Comparison of ENCODE assay signal across 9 cellular contexts in genomic region chr2:101762451-101763171, GRCh38.
DNase-seq lines count a peak whose midpoint lies in the region; ATAC-seq and TF ChIP-seq lines count a peak whose summit lies in the region.
"Had no signal": no experiment of that assay in that cellular context is flagged by ENCODE, and none has a peak within 500 bp of the region (broad histone marks: within the 10 kb centered on the region; RNA-seq: fewer than 3 reads in every experiment).

No MANE protein-coding gene starts in this region.

- no peaks in the 10 kb centered on the region for H3K36me3 ChIP-seq in left ventricle myocardium inferior
- H3K36me3 ChIP-seq in testis (ENCODE audit: low read depth, missing control alignments): no peaks in the 10 kb centered on the region

- peaks cover 84% of the 10 kb centered on the region for H3K4me1 ChIP-seq in left ventricle myocardium inferior
- H3K4me1 ChIP-seq in testis: peaks cover 39% of the 10 kb centered on the region

- H3K4me1 Mint-ChIP-seq in T-cell (peaks cover 69 to 83% (median 76%) of the 10 kb centered on the region in 3 donors), progenitor cell of endocrine pancreas (ENCODE audit: low read depth) (peaks cover 36% of the 10 kb centered on the region)
- H3K4me1 Mint-ChIP-seq in activated T-helper 1 cell treated with anti-CD3 and anti-CD28 coated beads, Interleukin-12 subunit alpha, Interleukin-12 subunit beta, Interleukin-2, Interleukin-4 antibody, amounts not matched to agents 30 ng/mL and 10 ng/mL and 1 ng/mL, durations not matched to agents 14 hours and 24 hours and 36 hours (ENCODE audit: low read depth): peaks cover 58% of the 10 kb centered on the region
- H3K4me1 Mint-ChIP-seq in activated CD4-positive, alpha-beta T cell treated with anti-CD3 and anti-CD28 coated beads, Interleukin-2, amount 10 ng/mL, durations not matched to agents 7 days and 5 days: peaks cover 58% of the 10 kb centered on the region

- DNase-seq in D341Med (ENCODE audit: low spot score) (peak; percentile 41), T-cell (no peak), left ventricle myocardium inferior (no peak), progenitor cell of endocrine pancreas (ENCODE audit: low spot score, unreplicated experiment) (no peak), testis (no peak)
- no peak for DNase-seq in activated T-helper 1 cell treated with anti-CD3 and anti-CD28 coated beads, Interleukin-12 subunit alpha, Interleukin-12 subunit beta, Interleukin-2, Interleukin-4 antibody, amounts not matched to agents 30 ng/mL and 10 ng/mL and 1 ng/mL, durations not matched to agents 14 hours and 24 hours and 36 hours (ENCODE audit: low spot score)
- no peak for DNase-seq in activated CD4-positive, alpha-beta T cell treated with anti-CD3 and anti-CD28 coated beads, Interleukin-2, amount 10 ng/mL, durations not matched to agents 7 days and 5 days
- no peak for DNase-seq in activated CD4-positive, alpha-beta T cell treated with anti-CD3 and anti-CD28 coated beads for 48 hours
- DNase-seq: activated CD4-positive, alpha-beta T cell treated with anti-CD3 and anti-CD28 coated beads, Interleukin-2, amount 50 U/mL, for 1 hour had no signal

- POLR2A ChIA-PET in T-cell (lab: Charles Lee): no interaction called here
- POLR2A ChIA-PET in activated CD4-positive, alpha-beta T cell treated with anti-CD3 and anti-CD28 coated beads, Interleukin-2, amount 10 ng/mL, durations not matched to agents 7 days and 5 days (lab: Charles Lee): no interaction called here

- H3K27me3 Mint-ChIP-seq in T-cell: no peaks in the 10 kb centered on the region
- no peaks in the 10 kb centered on the region for H3K27me3 Mint-ChIP-seq in progenitor cell of endocrine pancreas
- no peaks in the 10 kb centered on the region for H3K27me3 Mint-ChIP-seq in activated T-helper 1 cell treated with anti-CD3 and anti-CD28 coated beads, Interleukin-12 subunit alpha, Interleukin-12 subunit beta, Interleukin-2, Interleukin-4 antibody, amounts not matched to agents 30 ng/mL and 10 ng/mL and 1 ng/mL, durations not matched to agents 14 hours and 24 hours and 36 hours (ENCODE audit: insufficient read depth)
- H3K27me3 Mint-ChIP-seq in activated CD4-positive, alpha-beta T cell treated with anti-CD3 and anti-CD28 coated beads, Interleukin-2, amount 10 ng/mL, durations not matched to agents 7 days and 5 days: no peaks in the 10 kb centered on the region

- WGBS in testis, 2 donors: 39 to 46% methylated on average over 3 to 4 of the region's 4 CpGs

- H3K27me3 ChIP-seq in left ventricle myocardium inferior (ENCODE audit: low read depth) (no peaks in the 10 kb centered on the region), testis (no peaks in the 10 kb centered on the region)

- H3K4me3 Mint-ChIP-seq in T-cell (peak overlapping the region in 1 of 3 donors; percentile 29), progenitor cell of endocrine pancreas (ENCODE audit: low read depth) (no peak overlapping the region)
- no peak overlapping the region for H3K4me3 Mint-ChIP-seq in activated T-helper 1 cell treated with anti-CD3 and anti-CD28 coated beads, Interleukin-12 subunit alpha, Interleukin-12 subunit beta, Interleukin-2, Interleukin-4 antibody, amounts not matched to agents 30 ng/mL and 10 ng/mL and 1 ng/mL, durations not matched to agents 14 hours and 24 hours and 36 hours
- no peak overlapping the region for H3K4me3 Mint-ChIP-seq in activated CD4-positive, alpha-beta T cell treated with anti-CD3 and anti-CD28 coated beads, Interleukin-2, amount 10 ng/mL, durations not matched to agents 7 days and 5 days

- TF ChIP-seq POLR2A in testis (IDR thresholded peaks at IDR 0.05): no peak

- H3K4me3 ChIP-seq in left ventricle myocardium inferior: no peak overlapping the region
- no peak overlapping the region for H3K4me3 ChIP-seq in testis

- CTCF ChIA-PET in T-cell (lab: Charles Lee): interaction anchor here in 1 of 2 donors (0.7 kb wide), 1 partner anchor 44 kb away, joined by 3 read pairs; no protein-coding TSS in a partner anchor
- CTCF ChIA-PET in activated CD4-positive, alpha-beta T cell treated with anti-CD3 and anti-CD28 coated beads, Interleukin-2, amount 10 ng/mL, durations not matched to agents 7 days and 5 days (lab: Charles Lee): interaction anchor here (0.9 to 1.3 kb wide), 2 partner anchors 14 to 15 kb away, joined by 4 to 5 read pairs; no protein-coding TSS in a partner anchor

- H3K27ac Mint-ChIP-seq in T-cell: peak overlapping the region; percentile 51 to 82
- H3K27ac Mint-ChIP-seq in progenitor cell of endocrine pancreas: peak overlapping the region; percentile 7
- no peak overlapping the region for H3K27ac Mint-ChIP-seq in activated T-helper 1 cell treated with anti-CD3 and anti-CD28 coated beads, Interleukin-12 subunit alpha, Interleukin-12 subunit beta, Interleukin-2, Interleukin-4 antibody, amounts not matched to agents 30 ng/mL and 10 ng/mL and 1 ng/mL, durations not matched to agents 14 hours and 24 hours and 36 hours
- no peak overlapping the region for H3K27ac Mint-ChIP-seq in activated CD4-positive, alpha-beta T cell treated with anti-CD3 and anti-CD28 coated beads, Interleukin-2, amount 10 ng/mL, durations not matched to agents 7 days and 5 days

- H3K9me3 ChIP-seq in left ventricle myocardium inferior (replicated peaks) (no peaks in the 10 kb centered on the region), testis (no peaks in the 10 kb centered on the region)

- no peak for ATAC-seq in T-cell (replicated peaks in 1 of 4)

- H3K27ac ChIP-seq in left ventricle myocardium inferior (replicated peaks) (peak overlapping the region; percentile 68), testis (peak overlapping the region in 1 of 2 donors; percentile 13)

- no peak for TF ChIP-seq CTCF in left ventricle myocardium inferior (IDR thresholded peaks at IDR 0.05; ENCODE audit: borderline replicate concordance)
- no peak for TF ChIP-seq CTCF in progenitor cell of endocrine pancreas (IDR thresholded peaks at IDR 0.05; ENCODE audit: unreplicated experiment)
- no peak for TF ChIP-seq CTCF in testis (IDR thresholded peaks at IDR 0.05)

- H3K36me3 Mint-ChIP-seq in T-cell (peaks cover 5% of the 10 kb centered on the region), progenitor cell of endocrine pancreas (ENCODE audit: insufficient read depth) (peaks cover 6% of the 10 kb centered on the region)
- H3K36me3 Mint-ChIP-seq in activated T-helper 1 cell treated with anti-CD3 and anti-CD28 coated beads, Interleukin-12 subunit alpha, Interleukin-12 subunit beta, Interleukin-2, Interleukin-4 antibody, amounts not matched to agents 30 ng/mL and 10 ng/mL and 1 ng/mL, durations not matched to agents 14 hours and 24 hours and 36 hours (ENCODE audit: low read depth): peaks cover 6% of the 10 kb centered on the region
- peaks cover 9% of the 10 kb centered on the region for H3K36me3 Mint-ChIP-seq in activated CD4-positive, alpha-beta T cell treated with anti-CD3 and anti-CD28 coated beads, Interleukin-2, amount 10 ng/mL, durations not matched to agents 7 days and 5 days (ENCODE audit: low read depth)

- H3K9me3 Mint-ChIP-seq in T-cell: no peaks in the 10 kb centered on the region
- peaks cover 6% of the 10 kb centered on the region for H3K9me3 Mint-ChIP-seq in progenitor cell of endocrine pancreas (ENCODE audit: low read depth)
- H3K9me3 Mint-ChIP-seq in activated T-helper 1 cell treated with anti-CD3 and anti-CD28 coated beads, Interleukin-12 subunit alpha, Interleukin-12 subunit beta, Interleukin-2, Interleukin-4 antibody, amounts not matched to agents 30 ng/mL and 10 ng/mL and 1 ng/mL, durations not matched to agents 14 hours and 24 hours and 36 hours: no peaks in the 10 kb centered on the region
- H3K9me3 Mint-ChIP-seq in activated CD4-positive, alpha-beta T cell treated with anti-CD3 and anti-CD28 coated beads, Interleukin-2, amount 10 ng/mL, durations not matched to agents 7 days and 5 days: no peaks in the 10 kb centered on the region

- intact Hi-C loops in left ventricle myocardium inferior (cut with micrococcal nuclease): no loop called here
- intact Hi-C loops in activated T-helper 1 cell treated with anti-CD3 and anti-CD28 coated beads, Interleukin-12 subunit alpha, Interleukin-12 subunit beta, Interleukin-2, Interleukin-4 antibody, amounts not matched to agents 30 ng/mL and 10 ng/mL and 1 ng/mL, durations not matched to agents 14 hours and 24 hours and 36 hours (cut with micrococcal nuclease): no loop called here
- intact Hi-C loops in testis (cut with DNase I; ENCODE audit: low total_unique reads): no loop called here

Comparison
In these comparisons a context has a peak if more than half of its experiments do, and no peak if none do; other contexts are left out.
1. H3K27ac Mint-ChIP-seq: peak in T-cell (2 of 2) and progenitor cell of endocrine pancreas (single experiment); none in activated T-helper 1 cell treated with anti-CD3 and anti-CD28 coated beads, Interleukin-12 subunit alpha, Interleukin-12 subunit beta, Interleukin-2, Interleukin-4 antibody, amounts not matched to agents 30 ng/mL and 10 ng/mL and 1 ng/mL, durations not matched to agents 14 hours and 24 hours and 36 hours (single experiment) and activated CD4-positive, alpha-beta T cell treated with anti-CD3 and anti-CD28 coated beads, Interleukin-2, amount 10 ng/mL, durations not matched to agents 7 days and 5 days (single experiment).